19 cellular contexts compared by ENCODE assay signal in the genomic region with DNA sequence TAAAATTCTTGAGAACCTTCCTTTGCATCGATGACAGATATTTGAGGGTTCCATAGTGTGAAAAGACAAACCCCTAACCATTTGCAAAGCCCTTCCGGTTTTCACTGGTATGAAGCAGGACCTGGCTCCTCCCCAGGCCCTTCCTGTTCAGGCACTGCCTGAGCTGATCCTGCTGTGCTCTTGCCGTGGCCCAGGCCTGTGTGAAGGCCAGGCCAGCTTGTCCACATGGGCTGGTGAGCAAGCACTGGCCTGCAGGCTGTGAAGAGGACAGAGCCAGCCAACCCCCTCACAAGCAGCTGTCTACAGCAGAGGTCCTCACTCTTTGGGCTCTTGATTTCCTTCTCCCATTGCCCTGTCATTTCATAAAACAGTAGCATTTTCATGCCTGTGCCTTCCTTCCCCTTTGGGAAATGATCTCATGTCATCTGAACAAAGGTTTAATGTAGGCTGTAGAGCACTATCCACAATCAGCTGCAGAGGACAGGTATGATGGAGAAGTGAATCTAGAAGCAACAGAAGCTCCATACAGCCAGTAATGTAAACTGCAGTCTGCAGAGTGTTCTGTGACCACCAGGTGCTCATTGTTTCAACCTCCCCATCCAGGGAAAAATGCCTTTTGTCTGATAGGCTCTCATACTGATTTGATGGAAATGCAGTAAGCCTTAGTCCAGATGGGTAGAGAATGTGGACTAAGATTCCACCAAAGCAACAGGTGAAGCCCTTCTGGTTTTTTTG. TPM values are rescaled to one million over a fixed set of nuclear protein-coding genes. Genes with fewer than 3 reads are reported as not detected.
DNase-seq lines count a peak whose midpoint lies in the region; ATAC-seq, FAIRE-seq and TF ChIP-seq lines count a peak whose summit lies in the region.
"Had no signal": no experiment of that assay in that cellular context is flagged by ENCODE, and none has a peak within 500 bp of the region (broad histone marks: within the 10 kb centered on the region; RNA-seq: fewer than 3 reads in every experiment).

No MANE protein-coding gene starts in this region.

- peak; percentile 11 for DNase-seq in GM23338 (ENCODE audit: low spot score)
- no peak for DNase-seq in RWPE1 (ENCODE audit: low spot score)
- DNase-seq in epithelial cell of esophagus (ENCODE audit: low read depth), result peak; percentile 15
- DNase-seq in myocyte (ENCODE audit: low read depth), result peak; percentile 26
- DNase-seq in posterior vena cava (ENCODE audit: low spot score), result no peak
- no peak for DNase-seq in SKM-1 (lab: John Stamatoyannopoulos, UW; ENCODE audit: unreplicated experiment)
- DNase-seq in HTR-8/SVneo (ENCODE audit: insufficient read length, low spot score), result no peak
- DNase-seq in HCEC 1CT, result no peak
- DNase-seq: activated CD4-positive, alpha-beta T cell treated with anti-CD3 and anti-CD28 coated beads, Interleukin-2, amount 10 ng/mL, durations not matched to agents 7 days and 5 days; activated naive CD4-positive, alpha-beta T cell treated with anti-CD3 and anti-CD28 coated beads, Interleukin-2, amount 50 U/mL, for 16 hours; body of pancreas; natural killer cell; NCI-H1417 treated with DMSO at 0.1 percent for 48 hours; NCI-H226; posterior cingulate gyrus; T-cell had no signal

- intact Hi-C loops in posterior vena cava (cut with DNase I), result loop anchor here in 1 of 2 donors (5.0 kb wide), 1 partner anchor 1807 kb away; no protein-coding TSS in a partner anchor

- H4K20me1 ChIP-seq in GM23338 (replicated peaks; ENCODE audit: insufficient read depth), result peaks cover 6% of the 10 kb centered on the region; the same call in 1 of the 2 replicates

- no peaks in the 10 kb centered on the region for H3K79me2 ChIP-seq in GM23338 (replicated peaks; ENCODE audit: insufficient read depth)

- H3K4me1 Mint-ChIP-seq in GM23338, result peaks cover 4% of the 10 kb centered on the region; the same call in 2 of the 3 replicates
- H3K4me1 Mint-ChIP-seq: activated CD4-positive, alpha-beta T cell treated with anti-CD3 and anti-CD28 coated beads, Interleukin-2, amount 10 ng/mL, durations not matched to agents 7 days and 5 days; B cell; T-cell had no signal

- no peaks in the 10 kb centered on the region for H3K9me2 ChIP-seq in GM23338 (ENCODE audit: insufficient read depth)

- H3K36me3 Mint-ChIP-seq in GM23338 (ENCODE audit: low read depth), result peaks cover 45% of the 10 kb centered on the region

- no peak overlapping the region for H3K27ac Mint-ChIP-seq in GM23338
- H3K27ac Mint-ChIP-seq: activated CD4-positive, alpha-beta T cell treated with anti-CD3 and anti-CD28 coated beads, Interleukin-2, amount 10 ng/mL, durations not matched to agents 7 days and 5 days; B cell; T-cell had no signal

- ATAC-seq in GM23338, result peak; percentile 28
- ATAC-seq: body of pancreas, natural killer cell, T-cell had no signal

- no peaks in the 10 kb centered on the region for H3K27me3 ChIP-seq in GM23338 (ENCODE audit: insufficient read depth)
- H3K27me3 ChIP-seq: body of pancreas had no signal

- no peaks in the 10 kb centered on the region for H3K9me3 Mint-ChIP-seq in GM23338
- H3K9me3 Mint-ChIP-seq: activated CD4-positive, alpha-beta T cell treated with anti-CD3 and anti-CD28 coated beads, Interleukin-2, amount 10 ng/mL, durations not matched to agents 7 days and 5 days; natural killer cell; T-cell had no signal

- H2AFZ ChIP-seq in GM23338, result no peak overlapping the region

- TF ChIP-seq CTCF in GM23338 (conservative IDR thresholded peaks at IDR 0.05; ENCODE audit: low read depth in 2 of 2) (peak in 1 of 2 experiments; percentile 16; a peak in 2 of 4 replicates), RWPE1 (conservative IDR thresholded peaks at IDR 0.05; ENCODE audit: low read depth) (no peak), epithelial cell of esophagus (IDR thresholded peaks at IDR 0.05; ENCODE audit: insufficient read depth, low read depth, low read length, missing control alignments) (no peak)

- no peak overlapping the region for H3K4me3 Mint-ChIP-seq in GM23338
- H3K4me3 Mint-ChIP-seq: activated CD4-positive, alpha-beta T cell treated with anti-CD3 and anti-CD28 coated beads, Interleukin-2, amount 10 ng/mL, durations not matched to agents 7 days and 5 days; B cell; natural killer cell; T-cell had no signal

- H3F3A ChIP-seq in GM23338 (replicated peaks; ENCODE audit: low read depth), result 0 out of 2 replicates have a peak, but pooled peaks cover 5% of the 10 kb centered on the region

- no peak for FAIRE-seq in HTR-8/SVneo (lab: Jason Lieb, UNC)
- FAIRE-seq: G401.6 had no signal

- H3K4me2 ChIP-seq in GM23338, result no peak overlapping the region

- peaks cover 8% of the 10 kb centered on the region for H3K27me3 Mint-ChIP-seq in GM23338 (ENCODE audit: insufficient read depth, low read depth, poor library complexity)
- H3K27me3 Mint-ChIP-seq: activated CD4-positive, alpha-beta T cell treated with anti-CD3 and anti-CD28 coated beads, Interleukin-2, amount 10 ng/mL, durations not matched to agents 7 days and 5 days; B cell had no signal

- H3K36me3 ChIP-seq in GM23338 (ENCODE audit: insufficient read depth), result peaks cover 43% of the 10 kb centered on the region

- POLR2A ChIA-PET in RWPE1 (lab: Yijun Ruan, JAX; ENCODE audit: low non-redundant PET), result interaction anchor here (1.2 kb wide), 1 partner anchor 82 kb away, joined by 6 read pairs; the partner anchor contains the start of gene NAGK

- no peak overlapping the region for H3K27ac ChIP-seq in GM23338 (ENCODE audit: low read depth)
- H3K27ac ChIP-seq in RWPE1, result peak overlapping the region; percentile 65
- H3K27ac ChIP-seq: body of pancreas had no signal

- CTCF ChIA-PET in RWPE1 (lab: Yijun Ruan, JAX), result no interaction called here

- H3K4me3 ChIP-seq in GM23338 (no peak overlapping the region), epithelial cell of esophagus (ENCODE audit: low read length) (no peak overlapping the region)
- H3K4me3 ChIP-seq: body of pancreas, lung had no signal

- H3K4me1 ChIP-seq in GM23338 (ENCODE audit: insufficient read depth), result no peaks in the 10 kb centered on the region
- H3K4me1 ChIP-seq: body of pancreas had no signal

TF ChIP-seq in GM23338, 12 proteins besides CTCF, POLR2A, EP300 and RAD21:
- TF ChIP-seq JUNB (IDR thresholded peaks at IDR 0.05; ENCODE audit: unreplicated experiment), result no peak
- TF ChIP-seq ZNF331 (CRISPR knock-in tag; IDR thresholded peaks at IDR 0.05; ENCODE audit: low read depth), result no peak
- TF ChIP-seq NANOG (IDR thresholded peaks at IDR 0.05; ENCODE audit: borderline replicate concordance), result no peak
- TF ChIP-seq CREB1 (CRISPR knock-in tag; IDR thresholded peaks at IDR 0.05; ENCODE audit: low read depth), result no peak
- no peak for TF ChIP-seq EZH2phosphoT487 (IDR thresholded peaks at IDR 0.05; ENCODE audit: unreplicated experiment)
TF ChIP-seq in GM23338: peak in this region for 0.

RNA-seq across cellular contexts. Expression of gene MPHOSPH10, which starts 19.8 kb away (rescaled TPM):
- total RNA-seq in GM23338 (2014; rRNA removed; shearing (Covaris generic)), result 23.8 and 24.9 TPM in 2 replicates
- 53.7 and 64.8 TPM in 2 replicates for polyA plus RNA-seq in GM23338 (2016; fragmentation: Nextera tagmentation; extraction: Ambion mirVana)
- total RNA-seq in myocyte (25.9 and 29.0 TPM in 2 replicates), posterior vena cava (10 to 100 TPM; 26.3 to 28.3 TPM)
- 13.4 TPM for polyA plus RNA-seq in myocyte (2012)

RNA-seq across cellular contexts. Expression of gene MCEE, which starts 20.2 kb away (rescaled TPM):
- total RNA-seq in GM23338 (2014; rRNA removed; shearing (Covaris generic)), result 8.4 and 9.9 TPM in 2 replicates
- polyA plus RNA-seq in GM23338 (2016; fragmentation: Nextera tagmentation; extraction: Ambion mirVana), result 26.2 and 31.1 TPM in 2 replicates
- 16.1 and 16.4 TPM in 2 replicates for total RNA-seq in myocyte
- polyA plus RNA-seq in myocyte (2012), result 17.1 TPM
- total RNA-seq in posterior vena cava, result 10 to 100 TPM; 21.3 to 22.6 TPM

Comparison
In these comparisons a context has a peak if more than half of its experiments do, and no peak if none do; other contexts are left out.
1. DNase-seq: peak in GM23338 (single experiment), epithelial cell of esophagus (single experiment) and myocyte (single experiment); none in RWPE1 (single experiment), posterior vena cava (single experiment), SKM-1 (single experiment), HTR-8/SVneo (single experiment) and HCEC 1CT (single experiment).